ENCODE assay signal across 20 cellular contexts in genomic region chr2:129754831-129755230, GRCh38.
DNase-seq lines count a peak whose midpoint lies in the region; ATAC-seq lines count a peak whose summit lies in the region.
"Had no signal": no experiment of that assay in that cellular context is flagged by ENCODE, and none has a peak within 500 bp of the region (broad histone marks: within the 10 kb centered on the region; RNA-seq: fewer than 3 reads in every experiment).

No MANE protein-coding gene starts in this region.

- no peak for ATAC-seq in left ventricle myocardium superior
- ATAC-seq: CD8-positive, alpha-beta T cell had no signal

- DNase-seq in DMS53 (lab: John Stamatoyannopoulos, UW) = peak; percentile 29
- no peak for DNase-seq in DMS53 treated with DMSO at 0.1 percent for 48 hours (lab: John Stamatoyannopoulos, UW; ENCODE audit: unreplicated experiment)
- peak; percentile 63 for DNase-seq in cardiac septum (ENCODE audit: low spot score)
- DNase-seq in left ventricle myocardium superior = no peak
- DNase-seq in neuronal stem cell (ENCODE audit: low spot score) = no peak
- no peak for DNase-seq in HuH-7 (ENCODE audit: low spot score)
- no peak for DNase-seq in MG63
- DNase-seq in anterior cingulate cortex (lab: John Stamatoyannopoulos, UW) = no peak
- DNase-seq: Caco-2; CD4-positive, CD25-positive, alpha-beta regulatory T cell; CD8-positive, alpha-beta T cell; DMS153; DMS79 treated with DMSO at 0.1 percent for 48 hours; GF-D8; GM23248; H7; HCEC 1CT had no signal

- peak overlapping the region; percentile 29 for H3K18ac ChIP-seq in neuronal stem cell (ENCODE audit: low read length)

- H2BK5ac ChIP-seq in neuronal stem cell (ENCODE audit: low read length) = no peak overlapping the region

- no peak overlapping the region for H3K4me2 ChIP-seq in neuronal stem cell (ENCODE audit: insufficient read depth, low read length, poor library complexity, severe bottlenecking)
- H3K4me2 ChIP-seq: BLaER1 had no signal

- H3K27ac ChIP-seq in neuronal stem cell (replicated peaks; ENCODE audit: low read length) = no peak overlapping the region
- H3K27ac ChIP-seq: 22Rv1, BLaER1, C4-2B, GM23248 had no signal

- peaks cover under 1% of the 10 kb centered on the region for H3K79me1 ChIP-seq in neuronal stem cell (ENCODE audit: low read depth, low read length)

- H3K36me3 ChIP-seq in neuronal stem cell (replicated peaks in 1 of 2; ENCODE audit: control insufficient read depth in 2 of 2, insufficient read depth in 2 of 2, low read length in 2 of 2) (peaks cover 0 to under 1% of the 10 kb centered on the region in 2 donors), MG63 (no peaks in the 10 kb centered on the region)
- H3K36me3 ChIP-seq: BLaER1 had no signal

- WGBS in neuronal stem cell (ENCODE audit: extremely low coverage in 2 of 2, insufficient read length in 2 of 2, insufficient replicate concordance in 1 of 2), 2 donors = no CpG with 5 or more reads among the region's 6 CpGs

- no peak overlapping the region for H3K9ac ChIP-seq in neuronal stem cell (ENCODE audit: low read depth, low read length, poor library complexity)
- H3K9ac ChIP-seq: BLaER1, GM23248 had no signal

- peaks cover 0 to 7% of the 10 kb centered on the region in 2 donors for H3K4me1 ChIP-seq in neuronal stem cell (ENCODE audit: control insufficient read depth in 2 of 2, insufficient read depth in 1 of 2, low read depth in 1 of 2, low read length in 2 of 2)
- H3K4me1 ChIP-seq: Caco-2 had no signal

- H4K8ac ChIP-seq in neuronal stem cell (ENCODE audit: low read depth, low read length) = no peak overlapping the region

- H2BK15ac ChIP-seq in neuronal stem cell (ENCODE audit: low read length) = no peak overlapping the region

- intact Hi-C loops in cardiac septum (cut with DNase I) = no loop called here
- intact Hi-C loops in left ventricle myocardium superior (cut with micrococcal nuclease) = no loop called here

- H2BK12ac ChIP-seq in neuronal stem cell (ENCODE audit: low read length) = no peak overlapping the region

- H3K4ac ChIP-seq in neuronal stem cell (ENCODE audit: low read length) = no peak overlapping the region

- H3K14ac ChIP-seq in neuronal stem cell (ENCODE audit: low read length) = no peak overlapping the region

- peaks cover 0 to 5% (median 0%) of the 10 kb centered on the region in 3 experiments for H3K27me3 ChIP-seq in neuronal stem cell (ENCODE audit: control insufficient read depth in 3 of 3, insufficient read depth in 3 of 3, low read depth in 1 of 3, low read length in 3 of 3)
- H3K27me3 ChIP-seq in MG63 = no peaks in the 10 kb centered on the region
- H3K27me3 ChIP-seq: BLaER1 had no signal

- no peak overlapping the region for H4K91ac ChIP-seq in neuronal stem cell (ENCODE audit: low read depth, low read length, poor library complexity)

- H2AK5ac ChIP-seq in neuronal stem cell (ENCODE audit: low read depth, low read length) = no peak overlapping the region

- H2AFZ ChIP-seq in neuronal stem cell (ENCODE audit: low read length) = no peak overlapping the region
- H2AFZ ChIP-seq: GM23248 had no signal

- H3K4me3 ChIP-seq in neuronal stem cell (ENCODE audit: low read length in 2 of 2) (no peak overlapping the region), MG63 (no peak overlapping the region)
- H3K4me3 ChIP-seq: BLaER1, GM23248 had no signal

- H3K23ac ChIP-seq in neuronal stem cell (ENCODE audit: low read depth, low read length, poor library complexity) = peak overlapping the region; percentile 34

- H3K9me3 ChIP-seq in neuronal stem cell (replicated peaks in 1 of 2; ENCODE audit: control insufficient read depth in 2 of 2, insufficient read depth in 1 of 2, low read depth in 1 of 2, low read length in 2 of 2) = peaks cover 0 to 5% of the 10 kb centered on the region in 2 donors
- H3K9me3 ChIP-seq in MG63 = no peaks in the 10 kb centered on the region
- H3K9me3 ChIP-seq: Caco-2 had no signal

- H2BK120ac ChIP-seq in neuronal stem cell (ENCODE audit: low read depth, low read length) = no peak overlapping the region

Comparison
In these comparisons a context has a peak if more than half of its experiments do, and no peak if none do; other contexts are left out.
1. DNase-seq: peak in DMS53 (single experiment) and cardiac septum (single experiment); none in DMS53 treated with DMSO at 0.1 percent for 48 hours (single experiment), left ventricle myocardium superior (single experiment), neuronal stem cell (single experiment), HuH-7 (single experiment), MG63 (single experiment) and anterior cingulate cortex (0 of 58).